Comparison of ENCODE assay signal across 2 cellular contexts in genomic region chr6:15575357-15576037, GRCh38.
A peak's percentile ranks its signal among the peaks of the same experiment; 100 is the strongest.
TF ChIP-seq lines count a peak whose summit lies in the region.

No MANE protein-coding gene starts in this region.

TF ChIP-seq in HEK293, 187 proteins besides CTCF, POLR2A, EP300 and RAD21 (continued from another document and continues in another):
- TF ChIP-seq ZNF174 (tag by site-specific recombination; IDR thresholded peaks at IDR 0.05) (no peak), ZNF449 (tag by site-specific recombination; IDR thresholded peaks at IDR 0.05) (no peak), HIC1 (tag by site-specific recombination; IDR thresholded peaks at IDR 0.05) (no peak), INSM2 (tag by site-specific recombination; IDR thresholded peaks at IDR 0.05) (no peak), ZNF362 (tag by site-specific recombination; IDR thresholded peaks at IDR 0.05) (no peak), PRDM10 (tag by site-specific recombination; IDR thresholded peaks at IDR 0.05) (no peak), ELK4 (IDR thresholded peaks at IDR 0.05; ENCODE audit: borderline replicate concordance, low read depth, low read length) (no peak), ZNF664 (tag by site-specific recombination; IDR thresholded peaks at IDR 0.05) (no peak), ZNF585B (tag by site-specific recombination; IDR thresholded peaks at IDR 0.05) (peak; percentile 55), ZNF707 (tag by site-specific recombination; IDR thresholded peaks at IDR 0.05) (no peak), ZFP3 (tag by site-specific recombination; IDR thresholded peaks at IDR 0.05; ENCODE audit: low read depth) (no peak)

TF ChIP-seq in K562, 482 proteins besides CTCF, POLR2A, EP300 and RAD21 (continued from another document and continues in another):
- TF ChIP-seq RERE (CRISPR knock-in tag; IDR thresholded peaks at IDR 0.05; ENCODE audit: borderline replicate concordance) (no peak), TEAD4 (IDR thresholded peaks at IDR 0.05; ENCODE audit: low read length) (no peak), TEAD4 (CRISPR knock-in tag; IDR thresholded peaks at IDR 0.05; ENCODE audit: borderline replicate concordance) (no peak), U2AF1 (optimal IDR thresholded peaks at IDR 0.05; ENCODE audit: low read depth, low read length) (no peak), NR2C1 (IDR thresholded peaks at IDR 0.05) (no peak), NR2C1 (tag; IDR thresholded peaks at IDR 0.05) (peak; percentile 47; the same call in 1 of the 2 replicates), BRD4 (IDR thresholded peaks at IDR 0.05) (no peak), BACH1 (tag; IDR thresholded peaks at IDR 0.05) (peak; percentile 52; the same call in 1 of the 2 replicates), SMAD4 (CRISPR knock-in tag; conservative IDR thresholded peaks at IDR 0.05) (peak; percentile 63), KLF13 (tag; IDR thresholded peaks at IDR 0.05; ENCODE audit: borderline replicate concordance, low read depth) (no peak), HNRNPK (IDR thresholded peaks at IDR 0.05; ENCODE audit: low read depth, low read length, poor library complexity, severe bottlenecking) (no peak), PBX2 (CRISPR knock-in tag; IDR thresholded peaks at IDR 0.05; ENCODE audit: low read depth) (no peak), PBX2 (tag; conservative IDR thresholded peaks at IDR 0.05; ENCODE audit: low read depth) (no peak), MTA3 (IDR thresholded peaks at IDR 0.05; ENCODE audit: borderline replicate concordance) (no peak), BRF1 (IDR thresholded peaks at IDR 0.05; ENCODE audit: borderline replicate concordance, extremely low read depth, insufficient read length) (no peak), ELF4 (CRISPR knock-in tag; IDR thresholded peaks at IDR 0.05) (0 out of 2 replicates have a peak, but pooled peaks have one; percentile 7), SMARCE1 (IDR thresholded peaks at IDR 0.05) (no peak), DNMT1 (IDR thresholded peaks at IDR 0.05) (no peak), HDAC8 (tag; IDR thresholded peaks at IDR 0.05) (0 out of 2 replicates have a peak, but pooled peaks have one; percentile 54), ZEB2 (IDR thresholded peaks at IDR 0.05) (no peak), TCF7L2 (IDR thresholded peaks at IDR 0.05; ENCODE audit: low read depth, low read length) (no peak), AFF4 (CRISPR knock-in tag; IDR thresholded peaks at IDR 0.05) (no peak), NR0B1 (IDR thresholded peaks at IDR 0.05; ENCODE audit: partially characterized antibody) (no peak), ZBED1 (IDR thresholded peaks at IDR 0.05) (no peak), ZNF184 (CRISPR knock-in tag; IDR thresholded peaks at IDR 0.05) (no peak), ZBTB17 (CRISPR knock-in tag; IDR thresholded peaks at IDR 0.05) (no peak), ZNF398 (CRISPR knock-in tag; IDR thresholded peaks at IDR 0.05) (no peak), SAP30 (IDR thresholded peaks at IDR 0.05; ENCODE audit: borderline replicate concordance, insufficient read depth, low read depth, low read length, poor library complexity, severe bottlenecking) (no peak), MTA2 (IDR thresholded peaks at IDR 0.05; ENCODE audit: low read depth) (no peak), DMBX1 (CRISPR knock-in tag; IDR thresholded peaks at IDR 0.05; ENCODE audit: borderline replicate concordance) (peak; percentile 67; the same call in 1 of the 2 replicates), HMGXB4 (CRISPR knock-in tag; IDR thresholded peaks at IDR 0.05) (0 out of 2 replicates have a peak, but pooled peaks have one; percentile 40), ID3 (CRISPR knock-in tag; IDR thresholded peaks at IDR 0.05) (no peak), ID3 (tag; IDR thresholded peaks at IDR 0.05) (peak; percentile 43; the same call in 1 of the 2 replicates), TBL1XR1 (IDR thresholded peaks at IDR 0.05; ENCODE audit: low read length in 2 of 2) (no peak), ZHX1 (conservative IDR thresholded peaks at IDR 0.05; ENCODE audit: low read length) (no peak), ZNF253 (CRISPR knock-in tag; conservative IDR thresholded peaks at IDR 0.05) (no peak), POLR3A (IDR thresholded peaks at IDR 0.05; ENCODE audit: borderline replicate concordance, extremely low read depth, insufficient read depth, insufficient read length) (no peak), XRCC4 (IDR thresholded peaks at IDR 0.05; ENCODE audit: extremely low read depth, insufficient read depth, insufficient read length) (no peak)
